ENCODE assay signal across 2 cellular contexts in the genomic region with DNA sequence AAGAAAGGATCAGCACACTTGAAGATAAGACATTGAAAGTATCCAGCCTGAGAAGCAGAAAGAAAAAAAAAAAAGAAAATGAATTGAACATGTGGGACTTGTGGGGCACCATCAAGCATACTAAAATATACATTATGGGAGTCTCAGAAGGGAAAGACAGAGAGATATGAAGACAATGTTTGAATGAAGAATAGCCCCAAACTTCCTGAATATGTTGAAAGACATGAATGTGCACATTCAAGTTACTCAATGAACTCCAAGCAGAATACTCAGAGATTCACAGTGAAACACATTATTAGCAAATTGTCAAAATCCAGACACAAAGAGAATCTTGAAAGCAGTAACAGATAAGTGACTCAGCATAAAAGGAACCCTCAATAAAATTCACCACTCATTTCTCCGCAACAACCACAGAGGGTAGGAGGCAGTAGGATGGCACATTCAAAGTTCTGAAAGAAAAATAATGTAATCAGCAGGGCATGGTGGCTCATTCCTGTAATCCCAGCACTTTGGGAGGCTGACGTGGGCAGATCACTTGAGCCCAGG.
TF ChIP-seq lines count a peak whose summit lies in the region.

No MANE protein-coding gene starts in this region.

TF ChIP-seq in IMR-90, 13 proteins besides CTCF, POLR2A, EP300 and RAD21 (continued from another document):
- no peak for TF ChIP-seq USF2 (IDR thresholded peaks at IDR 0.05; ENCODE audit: low read depth, low read length)
- no peak for TF ChIP-seq FOS (IDR thresholded peaks at IDR 0.05; ENCODE audit: low read depth, low read length)
- TF ChIP-seq ELK1 (IDR thresholded peaks at IDR 0.05; ENCODE audit: borderline replicate concordance, low read depth, low read length) = no peak

TF ChIP-seq in HEK293T, 16 proteins besides CTCF, POLR2A, EP300 and RAD21 (continued from another document):
- no peak for TF ChIP-seq L3MBTL2 (conservative IDR thresholded peaks at IDR 0.05)
- TF ChIP-seq FOXM1 (IDR thresholded peaks at IDR 0.05; ENCODE audit: borderline replicate concordance) = no peak
- no peak for TF ChIP-seq FOXA1 (IDR thresholded peaks at IDR 0.05)
- no peak for TF ChIP-seq SP1 (IDR thresholded peaks at IDR 0.05)
- no peak for TF ChIP-seq BHLHE40 (IDR thresholded peaks at IDR 0.05; ENCODE audit: borderline replicate concordance)
- TF ChIP-seq ZNF384 (IDR thresholded peaks at IDR 0.05) = no peak
- TF ChIP-seq FOXK2 (IDR thresholded peaks at IDR 0.05) = no peak
- no peak for TF ChIP-seq ELF4 (IDR thresholded peaks at IDR 0.05)
- no peak for TF ChIP-seq SUZ12 (IDR thresholded peaks at IDR 0.05)
- TF ChIP-seq ARNT (IDR thresholded peaks at IDR 0.05) = no peak
- no peak for TF ChIP-seq CTBP1 (IDR thresholded peaks at IDR 0.05; ENCODE audit: borderline replicate concordance)
- TF ChIP-seq LEF1 (IDR thresholded peaks at IDR 0.05; ENCODE audit: borderline replicate concordance) = no peak
